In genomic region chr2:236726701-236727450, GRCh38 we compare ENCODE assay signal across 24 cellular contexts.
"Had no signal": no experiment of that assay in that cellular context is flagged by ENCODE, and none has a peak within 500 bp of the region (broad histone marks: within the 10 kb centered on the region; RNA-seq: fewer than 3 reads in every experiment).

No MANE protein-coding gene starts in this region.

- ATAC-seq: naive thymus-derived CD8-positive, alpha-beta T cell; pancreas; right cardiac atrium; stimulated activated effector memory CD8-positive, alpha-beta T cell treated with anti-CD3 and anti-CD28 coated beads, Interleukin-12 subunit alpha, Interleukin-12 subunit beta, amount 100 ng/mL, for 72 hours; stimulated activated naive CD8-positive, alpha-beta T cell treated with anti-CD3 and anti-CD28 coated beads, Interleukin-15, amount 100 ng/mL, for 72 hours had no signal

- H3K4me1 Mint-ChIP-seq: memory B cell; naive thymus-derived CD8-positive, alpha-beta T cell; stimulated activated effector memory CD8-positive, alpha-beta T cell treated with anti-CD3 and anti-CD28 coated beads, Interleukin-12 subunit alpha, Interleukin-12 subunit beta, amount 100 ng/mL, for 72 hours; stimulated activated naive CD8-positive, alpha-beta T cell treated with anti-CD3 and anti-CD28 coated beads, Interleukin-15, amount 100 ng/mL, for 72 hours had no signal

- H3K27ac ChIP-seq: hepatocyte, left ventricle myocardium inferior, pancreas, prostate gland, sigmoid colon, spleen, tibial nerve, upper lobe of left lung, vagina had no signal

- DNase-seq: islet precursor cell; left ventricle myocardium inferior; midbrain; naive thymus-derived CD8-positive, alpha-beta T cell; nucleus accumbens; pancreas; retina; right cardiac atrium; sigmoid colon; small intestine; spleen; stimulated activated CD4-positive, alpha-beta T cell treated with anti-CD3 and anti-CD28 coated beads, Interleukin-4, amount 100 ng/mL, for 24 hours; stimulated activated naive CD4-positive, alpha-beta T cell treated with Interleukin-2 at 50 U/mL for 16 hours; stimulated activated naive CD8-positive, alpha-beta T cell treated with anti-CD3 and anti-CD28 coated beads, Interleukin-15, amount 100 ng/mL, for 72 hours; substantia nigra; upper lobe of left lung had no signal

- H3K79me2 ChIP-seq: hepatocyte had no signal

- H3K9me3 Mint-ChIP-seq: memory B cell; naive thymus-derived CD8-positive, alpha-beta T cell; nephron; neural crest cell; stimulated activated effector memory CD8-positive, alpha-beta T cell treated with anti-CD3 and anti-CD28 coated beads, Interleukin-12 subunit alpha, Interleukin-12 subunit beta, amount 100 ng/mL, for 72 hours; stimulated activated naive CD8-positive, alpha-beta T cell treated with anti-CD3 and anti-CD28 coated beads, Interleukin-15, amount 100 ng/mL, for 72 hours had no signal

- H3K4me2 ChIP-seq: hepatocyte had no signal

- H3K4me1 ChIP-seq: pancreas, prostate gland, spleen, upper lobe of left lung had no signal

- H3K9me3 ChIP-seq: left ventricle myocardium inferior, pancreas, prostate gland, sigmoid colon, spleen, tibial nerve, upper lobe of left lung, vagina had no signal

- H3K4me3 ChIP-seq: hepatocyte, left ventricle myocardium inferior, pancreas, prostate gland, sigmoid colon, spleen, tibial nerve, upper lobe of left lung, vagina had no signal

- H3K4me3 Mint-ChIP-seq: memory B cell; naive thymus-derived CD8-positive, alpha-beta T cell; nephron; neural crest cell; stimulated activated effector memory CD8-positive, alpha-beta T cell treated with anti-CD3 and anti-CD28 coated beads, Interleukin-12 subunit alpha, Interleukin-12 subunit beta, amount 100 ng/mL, for 72 hours; stimulated activated naive CD8-positive, alpha-beta T cell treated with anti-CD3 and anti-CD28 coated beads, Interleukin-15, amount 100 ng/mL, for 72 hours had no signal

- H3K36me3 Mint-ChIP-seq: memory B cell; naive thymus-derived CD8-positive, alpha-beta T cell; stimulated activated effector memory CD8-positive, alpha-beta T cell treated with anti-CD3 and anti-CD28 coated beads, Interleukin-12 subunit alpha, Interleukin-12 subunit beta, amount 100 ng/mL, for 72 hours had no signal

- H3K27ac Mint-ChIP-seq: memory B cell; stimulated activated effector memory CD8-positive, alpha-beta T cell treated with anti-CD3 and anti-CD28 coated beads, Interleukin-12 subunit alpha, Interleukin-12 subunit beta, amount 100 ng/mL, for 72 hours; stimulated activated naive CD8-positive, alpha-beta T cell treated with anti-CD3 and anti-CD28 coated beads, Interleukin-15, amount 100 ng/mL, for 72 hours had no signal

- FAIRE-seq: pancreas, small intestine had no signal

- H3K27me3 ChIP-seq: hepatocyte, pancreas, sigmoid colon, spleen, tibial nerve, upper lobe of left lung, vagina had no signal

- H2AFZ ChIP-seq: hepatocyte had no signal

- H3K36me3 ChIP-seq: left ventricle myocardium inferior, pancreas, prostate gland, sigmoid colon, spleen, tibial nerve, upper lobe of left lung, vagina had no signal
